1 cellular context compared by ENCODE assay signal in genomic region chr1:111506561-111506960, GRCh38.
TF ChIP-seq lines count a peak whose summit lies in the region.

No MANE protein-coding gene starts in this region.

TF ChIP-seq in IMR-90, 13 proteins besides CTCF, POLR2A, EP300 and RAD21:
- no peak for TF ChIP-seq RCOR1 (IDR thresholded peaks at IDR 0.05; ENCODE audit: insufficient replicate concordance, low read length)
- no peak for TF ChIP-seq MAFK (IDR thresholded peaks at IDR 0.05; ENCODE audit: low read depth, low read length)
- no peak for TF ChIP-seq CEBPB (IDR thresholded peaks at IDR 0.05; ENCODE audit: low read depth, low read length)
- TF ChIP-seq CHD1 (IDR thresholded peaks at IDR 0.05; ENCODE audit: low read depth, low read length) = no peak
- TF ChIP-seq MXI1 (IDR thresholded peaks at IDR 0.05; ENCODE audit: borderline replicate concordance, low read depth, low read length) = no peak
- TF ChIP-seq USF2 (IDR thresholded peaks at IDR 0.05; ENCODE audit: low read depth, low read length) = no peak
- no peak for TF ChIP-seq SMC3 (IDR thresholded peaks at IDR 0.05; ENCODE audit: low read depth, low read length)
- TF ChIP-seq MAZ (IDR thresholded peaks at IDR 0.05; ENCODE audit: borderline replicate concordance, low read depth, low read length) = no peak
- TF ChIP-seq RFX5 (IDR thresholded peaks at IDR 0.05; ENCODE audit: low read depth, low read length) = no peak
- TF ChIP-seq ELK1 (IDR thresholded peaks at IDR 0.05; ENCODE audit: borderline replicate concordance, low read depth, low read length) = no peak
- no peak for TF ChIP-seq BHLHE40 (IDR thresholded peaks at IDR 0.05; ENCODE audit: low read depth, low read length)
- no peak for TF ChIP-seq NFE2L2 (IDR thresholded peaks at IDR 0.05; ENCODE audit: low read depth, low read length)
- TF ChIP-seq FOS (IDR thresholded peaks at IDR 0.05; ENCODE audit: low read depth, low read length) = no peak
